ENCODE assay signal across 9 cellular contexts in the genomic region with DNA sequence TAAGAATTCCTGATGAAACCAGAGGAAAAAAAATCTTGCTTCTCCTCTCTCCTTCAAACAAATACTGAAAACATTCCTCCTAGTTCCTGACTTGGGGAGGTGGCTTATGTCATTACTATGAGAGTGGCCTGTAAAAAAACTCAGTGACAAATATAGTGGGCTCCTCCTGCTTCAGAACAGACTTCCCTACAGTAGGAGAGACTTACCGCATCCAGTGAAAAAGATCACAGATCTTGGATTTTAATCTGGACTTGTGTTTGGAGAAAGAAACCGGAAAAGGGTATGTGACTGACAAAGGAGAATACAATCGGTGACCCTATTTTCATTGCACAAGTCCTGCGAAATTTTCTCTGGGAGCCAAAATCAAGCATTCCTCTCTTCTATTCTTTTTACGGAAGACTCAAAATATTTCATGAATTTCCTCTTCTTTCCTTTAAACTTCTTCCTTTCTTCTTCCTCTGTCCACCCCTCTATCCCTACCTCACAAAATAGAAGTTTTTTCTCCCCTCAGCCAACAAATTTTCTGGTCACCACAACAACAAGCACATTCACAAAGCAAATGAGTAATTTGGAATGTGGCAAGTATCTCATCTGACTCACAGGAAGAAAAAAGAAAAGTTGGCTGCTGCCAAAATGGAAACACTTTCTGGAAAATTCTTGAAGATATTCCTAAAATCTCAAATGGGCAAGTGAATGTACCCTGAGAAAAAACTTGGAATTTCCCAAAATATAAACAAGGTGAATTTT.
DNase-seq lines count a peak whose midpoint lies in the region; ATAC-seq and TF ChIP-seq lines count a peak whose summit lies in the region.
"Had no signal": no experiment of that assay in that cellular context is flagged by ENCODE, and none has a peak within 500 bp of the region (broad histone marks: within the 10 kb centered on the region; RNA-seq: fewer than 3 reads in every experiment).

No MANE protein-coding gene starts in this region.

- H3K4me1 Mint-ChIP-seq in neural crest cell, result peaks cover 4% of the 10 kb centered on the region

- DNase-seq in AG08395 (ENCODE audit: low spot score) (peak; percentile 74), RKO (ENCODE audit: low spot score) (peak; percentile 66), fibroblast of gingiva (ENCODE audit: low read depth) (peak; percentile 76), neural crest cell (ENCODE audit: low read depth, low spot score) (no peak), Kasumi-1 (lab: John Stamatoyannopoulos, UW) (no peak), COLO668 (lab: John Stamatoyannopoulos, UW; ENCODE audit: unreplicated experiment) (no peak)
- no peak for DNase-seq in effector CD4-positive, alpha-beta T cell
- DNase-seq: activated naive CD8-positive, alpha-beta T cell treated with anti-CD3 and anti-CD28 coated beads, Interleukin-2, amount 10 ng/mL, durations not matched to agents 7 days and 5 days had no signal

- peak overlapping the region; percentile 23 for H3K27ac Mint-ChIP-seq in neural crest cell (ENCODE audit: unreplicated experiment)
- H3K27ac Mint-ChIP-seq: activated naive CD8-positive, alpha-beta T cell treated with anti-CD3 and anti-CD28 coated beads, Interleukin-2, amount 10 ng/mL, durations not matched to agents 7 days and 5 days had no signal

- no peaks in the 10 kb centered on the region for H3K36me3 Mint-ChIP-seq in neural crest cell (ENCODE audit: low read depth)
- H3K36me3 Mint-ChIP-seq: activated naive CD8-positive, alpha-beta T cell treated with anti-CD3 and anti-CD28 coated beads, Interleukin-2, amount 10 ng/mL, durations not matched to agents 7 days and 5 days had no signal

- H3K4me3 Mint-ChIP-seq in neural crest cell, result no peak overlapping the region
- H3K4me3 Mint-ChIP-seq: activated naive CD8-positive, alpha-beta T cell treated with anti-CD3 and anti-CD28 coated beads, Interleukin-2, amount 10 ng/mL, durations not matched to agents 7 days and 5 days had no signal

- H3K9me3 Mint-ChIP-seq in neural crest cell, result no peaks in the 10 kb centered on the region

- H3K27me3 Mint-ChIP-seq in neural crest cell (ENCODE audit: low read depth), result no peaks in the 10 kb centered on the region

- no peak for TF ChIP-seq CTCF in neural crest cell (conservative IDR thresholded peaks at IDR 0.05)

- no peak for ATAC-seq in HG02642 (IDR thresholded peaks at IDR 0.05; ENCODE audit: poor library complexity, unreplicated experiment)

Comparison
In these comparisons a context has a peak if more than half of its experiments do, and no peak if none do; other contexts are left out.
1. DNase-seq: peak in AG08395 (single experiment), RKO (single experiment) and fibroblast of gingiva (single experiment); none in neural crest cell (single experiment), Kasumi-1 (0 of 2), COLO668 (single experiment) and effector CD4-positive, alpha-beta T cell (single experiment).